ENCODE assay signal across 1 cellular context in the genomic region with DNA sequence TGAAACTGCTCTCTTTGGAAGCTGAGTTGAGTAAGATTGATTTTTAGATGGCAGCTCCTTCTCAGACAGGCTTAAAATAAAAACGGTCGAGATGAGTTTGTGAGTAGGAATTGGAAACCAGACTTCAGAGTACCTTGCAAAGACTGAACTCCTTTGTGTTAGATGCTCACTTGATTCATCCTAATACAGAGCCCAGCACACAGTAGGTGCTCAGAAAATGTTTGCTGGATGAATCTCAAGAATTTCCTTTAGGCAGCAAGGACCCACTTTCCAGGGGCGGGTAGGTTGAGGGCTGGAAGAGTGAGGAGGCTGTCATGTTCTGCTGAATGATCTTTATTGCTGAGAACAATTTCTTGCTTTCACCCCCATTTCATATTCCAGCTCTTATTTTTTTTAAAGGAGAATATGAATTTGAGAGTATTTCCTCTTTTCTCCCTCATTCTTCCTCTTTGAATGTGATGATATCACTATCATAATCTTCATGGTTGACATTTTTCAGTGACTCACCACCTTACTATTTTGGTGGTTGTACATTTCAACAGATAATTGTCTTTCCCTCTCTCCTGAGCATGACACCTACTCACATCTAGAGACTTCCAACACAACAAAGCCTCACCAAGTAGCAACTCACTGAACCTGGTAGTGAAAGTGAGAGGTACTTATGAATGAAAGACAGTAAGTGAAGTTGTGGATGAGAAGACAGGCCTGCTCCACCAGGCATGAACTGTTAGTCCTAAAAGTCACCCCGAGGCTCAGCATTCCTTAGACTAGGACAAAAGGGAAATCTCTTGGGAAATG.
TF ChIP-seq lines count a peak whose summit lies in the region.

No MANE protein-coding gene starts in this region.

TF ChIP-seq in K562, 482 proteins besides CTCF, POLR2A, EP300 and RAD21 (continued from another document and continues in another):
- TF ChIP-seq, protein P1, sequence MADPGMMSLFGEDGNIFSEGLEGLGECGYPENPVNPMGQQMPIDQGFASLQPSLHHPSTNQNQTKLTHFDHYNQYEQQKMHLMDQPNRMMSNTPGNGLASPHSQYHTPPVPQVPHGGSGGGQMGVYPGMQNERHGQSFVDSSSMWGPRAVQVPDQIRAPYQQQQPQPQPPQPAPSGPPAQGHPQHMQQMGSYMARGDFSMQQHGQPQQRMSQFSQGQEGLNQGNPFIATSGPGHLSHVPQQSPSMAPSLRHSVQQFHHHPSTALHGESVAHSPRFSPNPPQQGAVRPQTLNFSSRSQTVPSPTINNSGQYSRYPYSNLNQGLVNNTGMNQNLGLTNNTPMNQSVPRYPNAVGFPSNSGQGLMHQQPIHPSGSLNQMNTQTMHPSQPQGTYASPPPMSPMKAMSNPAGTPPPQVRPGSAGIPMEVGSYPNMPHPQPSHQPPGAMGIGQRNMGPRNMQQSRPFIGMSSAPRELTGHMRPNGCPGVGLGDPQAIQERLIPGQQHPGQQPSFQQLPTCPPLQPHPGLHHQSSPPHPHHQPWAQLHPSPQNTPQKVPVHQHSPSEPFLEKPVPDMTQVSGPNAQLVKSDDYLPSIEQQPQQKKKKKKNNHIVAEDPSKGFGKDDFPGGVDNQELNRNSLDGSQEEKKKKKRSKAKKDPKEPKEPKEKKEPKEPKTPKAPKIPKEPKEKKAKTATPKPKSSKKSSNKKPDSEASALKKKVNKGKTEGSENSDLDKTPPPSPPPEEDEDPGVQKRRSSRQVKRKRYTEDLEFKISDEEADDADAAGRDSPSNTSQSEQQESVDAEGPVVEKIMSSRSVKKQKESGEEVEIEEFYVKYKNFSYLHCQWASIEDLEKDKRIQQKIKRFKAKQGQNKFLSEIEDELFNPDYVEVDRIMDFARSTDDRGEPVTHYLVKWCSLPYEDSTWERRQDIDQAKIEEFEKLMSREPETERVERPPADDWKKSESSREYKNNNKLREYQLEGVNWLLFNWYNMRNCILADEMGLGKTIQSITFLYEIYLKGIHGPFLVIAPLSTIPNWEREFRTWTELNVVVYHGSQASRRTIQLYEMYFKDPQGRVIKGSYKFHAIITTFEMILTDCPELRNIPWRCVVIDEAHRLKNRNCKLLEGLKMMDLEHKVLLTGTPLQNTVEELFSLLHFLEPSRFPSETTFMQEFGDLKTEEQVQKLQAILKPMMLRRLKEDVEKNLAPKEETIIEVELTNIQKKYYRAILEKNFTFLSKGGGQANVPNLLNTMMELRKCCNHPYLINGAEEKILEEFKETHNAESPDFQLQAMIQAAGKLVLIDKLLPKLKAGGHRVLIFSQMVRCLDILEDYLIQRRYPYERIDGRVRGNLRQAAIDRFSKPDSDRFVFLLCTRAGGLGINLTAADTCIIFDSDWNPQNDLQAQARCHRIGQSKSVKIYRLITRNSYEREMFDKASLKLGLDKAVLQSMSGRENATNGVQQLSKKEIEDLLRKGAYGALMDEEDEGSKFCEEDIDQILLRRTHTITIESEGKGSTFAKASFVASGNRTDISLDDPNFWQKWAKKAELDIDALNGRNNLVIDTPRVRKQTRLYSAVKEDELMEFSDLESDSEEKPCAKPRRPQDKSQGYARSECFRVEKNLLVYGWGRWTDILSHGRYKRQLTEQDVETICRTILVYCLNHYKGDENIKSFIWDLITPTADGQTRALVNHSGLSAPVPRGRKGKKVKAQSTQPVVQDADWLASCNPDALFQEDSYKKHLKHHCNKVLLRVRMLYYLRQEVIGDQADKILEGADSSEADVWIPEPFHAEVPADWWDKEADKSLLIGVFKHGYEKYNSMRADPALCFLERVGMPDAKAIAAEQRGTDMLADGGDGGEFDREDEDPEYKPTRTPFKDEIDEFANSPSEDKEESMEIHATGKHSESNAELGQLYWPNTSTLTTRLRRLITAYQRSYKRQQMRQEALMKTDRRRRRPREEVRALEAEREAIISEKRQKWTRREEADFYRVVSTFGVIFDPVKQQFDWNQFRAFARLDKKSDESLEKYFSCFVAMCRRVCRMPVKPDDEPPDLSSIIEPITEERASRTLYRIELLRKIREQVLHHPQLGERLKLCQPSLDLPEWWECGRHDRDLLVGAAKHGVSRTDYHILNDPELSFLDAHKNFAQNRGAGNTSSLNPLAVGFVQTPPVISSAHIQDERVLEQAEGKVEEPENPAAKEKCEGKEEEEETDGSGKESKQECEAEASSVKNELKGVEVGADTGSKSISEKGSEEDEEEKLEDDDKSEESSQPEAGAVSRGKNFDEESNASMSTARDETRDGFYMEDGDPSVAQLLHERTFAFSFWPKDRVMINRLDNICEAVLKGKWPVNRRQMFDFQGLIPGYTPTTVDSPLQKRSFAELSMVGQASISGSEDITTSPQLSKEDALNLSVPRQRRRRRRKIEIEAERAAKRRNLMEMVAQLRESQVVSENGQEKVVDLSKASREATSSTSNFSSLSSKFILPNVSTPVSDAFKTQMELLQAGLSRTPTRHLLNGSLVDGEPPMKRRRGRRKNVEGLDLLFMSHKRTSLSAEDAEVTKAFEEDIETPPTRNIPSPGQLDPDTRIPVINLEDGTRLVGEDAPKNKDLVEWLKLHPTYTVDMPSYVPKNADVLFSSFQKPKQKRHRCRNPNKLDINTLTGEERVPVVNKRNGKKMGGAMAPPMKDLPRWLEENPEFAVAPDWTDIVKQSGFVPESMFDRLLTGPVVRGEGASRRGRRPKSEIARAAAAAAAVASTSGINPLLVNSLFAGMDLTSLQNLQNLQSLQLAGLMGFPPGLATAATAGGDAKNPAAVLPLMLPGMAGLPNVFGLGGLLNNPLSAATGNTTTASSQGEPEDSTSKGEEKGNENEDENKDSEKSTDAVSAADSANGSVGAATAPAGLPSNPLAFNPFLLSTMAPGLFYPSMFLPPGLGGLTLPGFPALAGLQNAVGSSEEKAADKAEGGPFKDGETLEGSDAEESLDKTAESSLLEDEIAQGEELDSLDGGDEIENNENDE (IDR thresholded peaks at IDR 0.05; ENCODE audit: low read depth, low read length) = no peak
- TF ChIP-seq FOXJ3 (CRISPR knock-in tag; IDR thresholded peaks at IDR 0.05) (no peak), C11orf30 (IDR thresholded peaks at IDR 0.05; ENCODE audit: low read depth) (peak; percentile 52), LEF1 (IDR thresholded peaks at IDR 0.05) (peak; percentile 88), HIVEP1 (CRISPR knock-in tag; IDR thresholded peaks at IDR 0.05) (no peak), L3MBTL2 (IDR thresholded peaks at IDR 0.05) (peak; percentile 84), ZNF224 (CRISPR knock-in tag; IDR thresholded peaks at IDR 0.05) (no peak), ATF7 (IDR thresholded peaks at IDR 0.05) (peak; percentile 91), EGR1 (conservative IDR thresholded peaks at IDR 0.05) (0 out of 2 replicates have a peak, but pooled peaks have one; percentile 49), MAFF (IDR thresholded peaks at IDR 0.05; ENCODE audit: low read length) (peak; percentile 26; the same call in 1 of the 2 replicates), CHD1 (IDR thresholded peaks at IDR 0.05; ENCODE audit: low read length) (no peak), ZFX (CRISPR knock-in tag; IDR thresholded peaks at IDR 0.05) (peak; percentile 45; the same call in 1 of the 2 replicates), FOS (IDR thresholded peaks at IDR 0.05; ENCODE audit: extremely low read depth, insufficient read length) (peak; percentile 65), ZNF644 (tag; IDR thresholded peaks at IDR 0.05; ENCODE audit: low read depth) (0 out of 2 replicates have a peak, but pooled peaks have one; percentile 8), GATAD2B (IDR thresholded peaks at IDR 0.05; ENCODE audit: borderline replicate concordance) (peak; percentile 79; the same call in 1 of the 2 replicates), BMI1 (IDR thresholded peaks at IDR 0.05; ENCODE audit: low read length) (no peak), ZBED1 (IDR thresholded peaks at IDR 0.05) (no peak), SMARCC2 (IDR thresholded peaks at IDR 0.05; ENCODE audit: low read depth) (peak; percentile 90), NCOR1 (IDR thresholded peaks at IDR 0.05) (peak; percentile 59; the same call in 1 of the 2 replicates), MYNN (IDR thresholded peaks at IDR 0.05) (no peak), MYNN (CRISPR knock-in tag; IDR thresholded peaks at IDR 0.05) (no peak), POLR2AphosphoS2 (IDR thresholded peaks at IDR 0.05; ENCODE audit: low read length) (no peak), IFI16 (CRISPR knock-in tag; IDR thresholded peaks at IDR 0.05) (no peak)
- TF ChIP-seq, protein P2, sequence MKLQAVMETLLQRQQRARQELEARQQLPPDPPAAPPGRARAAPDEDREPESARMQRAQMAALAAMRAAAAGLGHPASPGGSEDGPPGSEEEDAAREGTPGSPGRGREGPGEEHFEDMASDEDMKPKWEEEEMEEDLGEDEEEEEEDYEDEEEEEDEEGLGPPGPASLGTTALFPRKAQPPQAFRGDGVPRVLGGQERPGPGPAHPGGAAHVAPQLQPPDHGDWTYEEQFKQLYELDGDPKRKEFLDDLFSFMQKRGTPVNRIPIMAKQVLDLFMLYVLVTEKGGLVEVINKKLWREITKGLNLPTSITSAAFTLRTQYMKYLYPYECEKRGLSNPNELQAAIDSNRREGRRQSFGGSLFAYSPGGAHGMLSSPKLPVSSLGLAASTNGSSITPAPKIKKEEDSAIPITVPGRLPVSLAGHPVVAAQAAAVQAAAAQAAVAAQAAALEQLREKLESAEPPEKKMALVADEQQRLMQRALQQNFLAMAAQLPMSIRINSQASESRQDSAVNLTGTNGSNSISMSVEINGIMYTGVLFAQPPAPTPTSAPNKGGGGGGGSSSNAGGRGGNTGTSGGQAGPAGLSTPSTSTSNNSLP (IDR thresholded peaks at IDR 0.05; ENCODE audit: borderline replicate concordance, low read depth, low read length) = peak; percentile 94
- TF ChIP-seq, protein P3, sequence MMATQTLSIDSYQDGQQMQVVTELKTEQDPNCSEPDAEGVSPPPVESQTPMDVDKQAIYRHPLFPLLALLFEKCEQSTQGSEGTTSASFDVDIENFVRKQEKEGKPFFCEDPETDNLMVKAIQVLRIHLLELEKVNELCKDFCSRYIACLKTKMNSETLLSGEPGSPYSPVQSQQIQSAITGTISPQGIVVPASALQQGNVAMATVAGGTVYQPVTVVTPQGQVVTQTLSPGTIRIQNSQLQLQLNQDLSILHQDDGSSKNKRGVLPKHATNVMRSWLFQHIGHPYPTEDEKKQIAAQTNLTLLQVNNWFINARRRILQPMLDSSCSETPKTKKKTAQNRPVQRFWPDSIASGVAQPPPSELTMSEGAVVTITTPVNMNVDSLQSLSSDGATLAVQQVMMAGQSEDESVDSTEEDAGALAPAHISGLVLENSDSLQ (IDR thresholded peaks at IDR 0.05) = peak; percentile 59
- TF ChIP-seq, protein P4, sequence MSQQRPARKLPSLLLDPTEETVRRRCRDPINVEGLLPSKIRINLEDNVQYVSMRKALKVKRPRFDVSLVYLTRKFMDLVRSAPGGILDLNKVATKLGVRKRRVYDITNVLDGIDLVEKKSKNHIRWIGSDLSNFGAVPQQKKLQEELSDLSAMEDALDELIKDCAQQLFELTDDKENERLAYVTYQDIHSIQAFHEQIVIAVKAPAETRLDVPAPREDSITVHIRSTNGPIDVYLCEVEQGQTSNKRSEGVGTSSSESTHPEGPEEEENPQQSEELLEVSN (IDR thresholded peaks at IDR 0.05; ENCODE audit: borderline replicate concordance in 1 of 2, extremely low read depth in 1 of 2, insufficient read depth in 1 of 2, insufficient read length in 1 of 2, low read depth in 1 of 2, low read length in 1 of 2, poor library complexity in 1 of 2, severe bottlenecking in 1 of 2) = peak in 1 of 2 experiments; percentile 64
- TF ChIP-seq, protein P5, sequence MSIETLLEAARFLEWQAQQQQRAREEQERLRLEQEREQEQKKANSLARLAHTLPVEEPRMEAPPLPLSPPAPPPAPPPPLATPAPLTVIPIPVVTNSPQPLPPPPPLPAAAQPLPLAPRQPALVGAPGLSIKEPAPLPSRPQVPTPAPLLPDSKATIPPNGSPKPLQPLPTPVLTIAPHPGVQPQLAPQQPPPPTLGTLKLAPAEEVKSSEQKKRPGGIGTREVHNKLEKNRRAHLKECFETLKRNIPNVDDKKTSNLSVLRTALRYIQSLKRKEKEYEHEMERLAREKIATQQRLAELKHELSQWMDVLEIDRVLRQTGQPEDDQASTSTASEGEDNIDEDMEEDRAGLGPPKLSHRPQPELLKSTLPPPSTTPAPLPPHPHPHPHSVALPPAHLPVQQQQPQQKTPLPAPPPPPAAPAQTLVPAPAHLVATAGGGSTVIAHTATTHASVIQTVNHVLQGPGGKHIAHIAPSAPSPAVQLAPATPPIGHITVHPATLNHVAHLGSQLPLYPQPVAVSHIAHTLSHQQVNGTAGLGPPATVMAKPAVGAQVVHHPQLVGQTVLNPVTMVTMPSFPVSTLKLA (conservative IDR thresholded peaks at IDR 0.05) = peak in 1 of 2 experiments; percentile 26; a peak in 1 of 4 replicates
- TF ChIP-seq, protein P6, sequence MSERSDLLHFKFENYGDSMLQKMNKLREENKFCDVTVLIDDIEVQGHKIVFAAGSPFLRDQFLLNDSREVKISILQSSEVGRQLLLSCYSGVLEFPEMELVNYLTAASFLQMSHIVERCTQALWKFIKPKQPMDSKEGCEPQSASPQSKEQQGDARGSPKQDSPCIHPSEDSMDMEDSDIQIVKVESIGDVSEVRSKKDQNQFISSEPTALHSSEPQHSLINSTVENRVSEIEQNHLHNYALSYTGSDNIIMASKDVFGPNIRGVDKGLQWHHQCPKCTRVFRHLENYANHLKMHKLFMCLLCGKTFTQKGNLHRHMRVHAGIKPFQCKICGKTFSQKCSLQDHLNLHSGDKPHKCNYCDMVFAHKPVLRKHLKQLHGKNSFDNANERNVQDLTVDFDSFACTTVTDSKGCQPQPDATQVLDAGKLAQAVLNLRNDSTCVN (CRISPR knock-in tag; IDR thresholded peaks at IDR 0.05) = no peak
- TF ChIP-seq, protein P7, sequence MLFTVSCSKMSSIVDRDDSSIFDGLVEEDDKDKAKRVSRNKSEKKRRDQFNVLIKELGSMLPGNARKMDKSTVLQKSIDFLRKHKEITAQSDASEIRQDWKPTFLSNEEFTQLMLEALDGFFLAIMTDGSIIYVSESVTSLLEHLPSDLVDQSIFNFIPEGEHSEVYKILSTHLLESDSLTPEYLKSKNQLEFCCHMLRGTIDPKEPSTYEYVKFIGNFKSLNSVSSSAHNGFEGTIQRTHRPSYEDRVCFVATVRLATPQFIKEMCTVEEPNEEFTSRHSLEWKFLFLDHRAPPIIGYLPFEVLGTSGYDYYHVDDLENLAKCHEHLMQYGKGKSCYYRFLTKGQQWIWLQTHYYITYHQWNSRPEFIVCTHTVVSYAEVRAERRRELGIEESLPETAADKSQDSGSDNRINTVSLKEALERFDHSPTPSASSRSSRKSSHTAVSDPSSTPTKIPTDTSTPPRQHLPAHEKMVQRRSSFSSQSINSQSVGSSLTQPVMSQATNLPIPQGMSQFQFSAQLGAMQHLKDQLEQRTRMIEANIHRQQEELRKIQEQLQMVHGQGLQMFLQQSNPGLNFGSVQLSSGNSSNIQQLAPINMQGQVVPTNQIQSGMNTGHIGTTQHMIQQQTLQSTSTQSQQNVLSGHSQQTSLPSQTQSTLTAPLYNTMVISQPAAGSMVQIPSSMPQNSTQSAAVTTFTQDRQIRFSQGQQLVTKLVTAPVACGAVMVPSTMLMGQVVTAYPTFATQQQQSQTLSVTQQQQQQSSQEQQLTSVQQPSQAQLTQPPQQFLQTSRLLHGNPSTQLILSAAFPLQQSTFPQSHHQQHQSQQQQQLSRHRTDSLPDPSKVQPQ (CRISPR knock-in tag; IDR thresholded peaks at IDR 0.05; ENCODE audit: borderline replicate concordance) = no peak
